1 cellular context compared by ENCODE assay signal in the genomic region with DNA sequence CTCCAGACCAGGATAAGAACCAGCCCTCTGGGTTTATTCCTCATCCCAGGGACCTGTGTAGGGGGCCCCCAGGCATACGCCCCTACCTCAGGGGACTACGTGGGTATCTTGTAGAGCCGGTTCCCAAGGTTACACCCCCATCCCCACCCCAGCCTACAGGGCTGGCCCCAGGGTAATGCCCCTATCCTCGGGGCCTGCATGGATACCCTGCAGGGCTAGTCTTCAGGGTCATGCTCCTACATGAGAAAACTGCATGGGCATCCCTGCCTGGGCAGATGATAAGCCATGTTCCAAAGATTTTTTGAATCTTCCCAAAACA.
TF ChIP-seq lines count a peak whose summit lies in the region.

No MANE protein-coding gene starts in this region.

TF ChIP-seq in HepG2, 621 proteins besides CTCF, POLR2A, EP300 and RAD21:
- TF ChIP-seq AHDC1 (CRISPR knock-in tag; IDR thresholded peaks at IDR 0.05; ENCODE audit: borderline replicate concordance) (0 out of 2 replicates have a peak, but pooled peaks have one; percentile 3), U2AF2 (IDR thresholded peaks at IDR 0.05; ENCODE audit: low read depth, low read length) (no peak), KLF15 (CRISPR knock-in tag; IDR thresholded peaks at IDR 0.05; ENCODE audit: borderline replicate concordance) (no peak), HOXA5 (CRISPR knock-in tag; IDR thresholded peaks at IDR 0.05) (no peak), ZC3H13 (CRISPR knock-in tag; IDR thresholded peaks at IDR 0.05) (peak; percentile 38), ZNF710 (CRISPR knock-in tag; IDR thresholded peaks at IDR 0.05; ENCODE audit: borderline replicate concordance) (0 out of 2 replicates have a peak, but pooled peaks have one; percentile 6), ZNF232 (CRISPR knock-in tag; IDR thresholded peaks at IDR 0.05; ENCODE audit: borderline replicate concordance) (0 out of 2 replicates have a peak, but pooled peaks have one; percentile 68), HNRNPK (IDR thresholded peaks at IDR 0.05; ENCODE audit: low read depth, low read length, poor library complexity, severe bottlenecking) (no peak)
- TF ChIP-seq, protein P1, sequence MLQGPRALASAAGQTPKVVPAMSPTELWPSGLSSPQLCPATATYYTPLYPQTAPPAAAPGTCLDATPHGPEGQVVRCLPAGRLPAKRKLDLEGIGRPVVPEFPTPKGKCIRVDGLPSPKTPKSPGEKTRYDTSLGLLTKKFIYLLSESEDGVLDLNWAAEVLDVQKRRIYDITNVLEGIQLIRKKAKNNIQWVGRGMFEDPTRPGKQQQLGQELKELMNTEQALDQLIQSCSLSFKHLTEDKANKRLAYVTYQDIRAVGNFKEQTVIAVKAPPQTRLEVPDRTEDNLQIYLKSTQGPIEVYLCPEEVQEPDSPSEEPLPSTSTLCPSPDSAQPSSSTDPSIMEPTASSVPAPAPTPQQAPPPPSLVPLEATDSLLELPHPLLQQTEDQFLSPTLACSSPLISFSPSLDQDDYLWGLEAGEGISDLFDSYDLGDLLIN (CRISPR knock-in tag; IDR thresholded peaks at IDR 0.05; ENCODE audit: borderline replicate concordance), result 0 out of 2 replicates have a peak, but pooled peaks have one; percentile 10
TF ChIP-seq in HepG2: peak in this region for 5.
